Comparison of ENCODE assay signal across 7 cellular contexts in the genomic region with DNA sequence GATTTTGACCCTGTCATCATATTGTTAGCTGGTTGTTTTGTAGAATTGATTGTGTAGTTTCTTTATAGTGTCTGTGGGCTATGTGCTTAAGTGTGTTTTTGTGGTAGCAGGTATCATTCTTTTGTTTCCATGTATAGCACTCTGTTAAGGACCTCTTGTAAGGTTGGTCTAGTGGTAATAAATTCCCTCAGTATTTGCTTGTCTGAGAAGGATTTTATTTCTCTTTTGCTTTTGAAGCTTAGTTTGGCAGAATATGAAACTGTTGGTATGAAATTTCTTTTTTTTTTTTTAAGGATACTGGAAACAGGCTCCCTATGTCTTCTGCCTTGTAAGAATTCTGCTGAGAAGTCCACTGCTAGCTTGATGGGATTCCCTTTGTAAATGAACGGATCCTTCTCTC.
"Had no signal": no experiment of that assay in that cellular context is flagged by ENCODE, and none has a peak within 500 bp of the region (broad histone marks: within the 10 kb centered on the region; RNA-seq: fewer than 3 reads in every experiment).

No MANE protein-coding gene starts in this region.

- H3K4me2 ChIP-seq: KMS-11 had no signal

- FAIRE-seq: HTR-8/SVneo, K562 had no signal

- H3K4me3 ChIP-seq: K562 had no signal

- H3K9ac ChIP-seq: KMS-11 had no signal

- DNase-seq: IMR-90, KBM-7, KG1 had no signal

- ATAC-seq: K562 had no signal

- H3K27ac ChIP-seq: HL-60, KMS-11 had no signal
